In the genomic region with DNA sequence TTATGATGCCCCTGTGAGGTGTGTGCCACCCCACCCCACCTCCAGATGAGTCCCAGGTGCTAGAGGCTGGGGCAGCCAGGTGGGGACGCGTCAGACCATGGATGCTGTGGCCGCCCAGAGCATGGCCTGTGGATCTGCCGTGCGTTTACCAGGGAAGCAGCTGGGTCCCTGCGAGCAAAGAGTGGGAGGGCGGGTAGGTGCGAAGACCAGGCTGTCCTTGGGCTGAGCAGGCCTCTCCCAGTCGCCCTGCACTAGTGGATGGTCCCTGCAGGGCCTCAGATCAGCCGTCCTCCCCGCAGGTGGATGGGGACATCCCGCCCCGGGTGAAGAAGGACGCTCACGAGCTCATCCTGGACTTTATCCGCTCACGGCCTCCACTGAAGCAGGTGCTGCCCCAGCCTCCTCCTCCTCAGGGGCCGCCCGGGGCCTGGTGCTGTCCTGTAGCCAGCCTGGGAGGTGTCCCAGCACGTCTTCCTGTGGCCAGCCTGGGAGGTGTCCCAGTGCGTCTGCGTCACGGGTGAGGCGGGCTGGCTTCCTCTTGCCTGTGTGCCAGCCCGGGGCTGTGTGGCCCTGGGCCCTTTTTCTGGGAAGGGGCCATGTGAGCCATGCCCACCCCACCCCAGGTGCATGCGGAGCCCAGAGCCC, we compare ENCODE assay signal across 29 cellular contexts. TPM values are rescaled to one million over a fixed set of nuclear protein-coding genes. Genes with fewer than 3 reads are reported as not detected.
"Had no signal": no experiment of that assay in that cellular context is flagged by ENCODE, and none has a peak within 500 bp of the region (broad histone marks: within the 10 kb centered on the region; RNA-seq: fewer than 3 reads in every experiment).

No MANE protein-coding gene starts in this region.

- DNase-seq: activated CD4-positive, alpha-beta memory T cell treated with anti-CD3 and anti-CD28 coated beads, Interleukin-2, amount 10 ng/mL, durations not matched to agents 7 days and 5 days; activated CD4-positive, alpha-beta T cell treated with anti-CD3 and anti-CD28 coated beads for 1 hour; activated CD4-positive, alpha-beta T cell treated with anti-CD3 and anti-CD28 coated beads, Interleukin-2, amount 10 ng/mL, durations not matched to agents 7 days and 5 days; activated CD8-positive, alpha-beta memory T cell treated with anti-CD3 and anti-CD28 coated beads, Interleukin-2, amount 50 U/mL, for 48 hours; activated gamma-delta T cell; activated naive CD4-positive, alpha-beta T cell treated with anti-CD3 and anti-CD28 coated beads, Interleukin-2, amount 10 ng/mL, durations not matched to agents 7 days and 5 days; activated naive CD8-positive, alpha-beta T cell treated with anti-CD3 and anti-CD28 coated beads, Interleukin-2, amount 10 ng/mL, durations not matched to agents 7 days and 5 days; activated T-cell treated with anti-CD3 and anti-CD28 coated beads, Interleukin-2, amount 50 U/mL, for 24 hours; brain microvascular endothelial cell; dorsolateral prefrontal cortex; effector memory CD4-positive, alpha-beta T cell; gastrocnemius medialis; hippocampal formation; kidney; left colon; naive B cell; nucleus accumbens; stimulated activated CD4-positive, alpha-beta T cell treated with anti-CD3 and anti-CD28 coated beads, Interleukin-15, amount 100 ng/mL, for 24 hours; stimulated activated CD4-positive, alpha-beta T cell treated with anti-CD3 and anti-CD28 coated beads, Interleukin-2, amount 100 ng/mL, for 24 hours; stimulated activated naive B cell treated with anti-CD40 and anti-IgM and Interleukin-4, amounts not matched to agents 10 μg/mL and 1 μg/mL and 100 μg/mL, for 72 hours; T-helper 17 cell; T1000; trophoblast cell; uterus had no signal

- ATAC-seq: gastrocnemius medialis; left colon; stimulated activated naive B cell treated with anti-CD40 and anti-IgM and Interleukin-4, amounts not matched to agents 10 μg/mL and 1 μg/mL and 100 μg/mL, for 72 hours; T-helper 17 cell; WTC11 had no signal

- H3K9ac ChIP-seq: parathyroid adenoma had no signal

- FAIRE-seq: kidney had no signal

- H3K9me3 ChIP-seq: ascending aorta, gastrocnemius medialis, right atrium auricular region, uterus had no signal

- H3K4me1 ChIP-seq: ascending aorta, gastrocnemius medialis, parathyroid adenoma, right atrium auricular region, uterus had no signal

- H3K36me3 ChIP-seq: ascending aorta, brain microvascular endothelial cell, gastrocnemius medialis, right atrium auricular region, uterus had no signal

- H3K27me3 ChIP-seq: ascending aorta, brain microvascular endothelial cell, dorsolateral prefrontal cortex, gastrocnemius medialis, right atrium auricular region, uterus had no signal

- H3K4me3 ChIP-seq: ascending aorta, coronary artery, dorsolateral prefrontal cortex, gastrocnemius medialis, right atrium auricular region, uterus had no signal

- H3K27ac ChIP-seq: ascending aorta, brain microvascular endothelial cell, coronary artery, dorsolateral prefrontal cortex, gastrocnemius medialis, parathyroid adenoma, right atrium auricular region, uterus had no signal

- H2AFZ ChIP-seq: parathyroid adenoma had no signal

RNA-seq across cellular contexts. Expression of a gene that starts 27.1 kb away (rescaled TPM):
- total RNA-seq: ascending aorta had no signal
